9 cellular contexts compared by ENCODE assay signal in genomic region chr19:11479090-11479469, GRCh38. TPM values are rescaled to one million over a fixed set of nuclear protein-coding genes. Genes with fewer than 3 reads are reported as not detected.
DNase-seq lines count a peak whose midpoint lies in the region; ATAC-seq and TF ChIP-seq lines count a peak whose summit lies in the region.
"Had no signal": no experiment of that assay in that cellular context is flagged by ENCODE, and none has a peak within 500 bp of the region (broad histone marks: within the 10 kb centered on the region; RNA-seq: fewer than 3 reads in every experiment).

No MANE protein-coding gene starts in this region.

- peaks cover 32% of the 10 kb centered on the region for H3K27me3 Mint-ChIP-seq in central memory CD8-positive, alpha-beta T cell
- H3K27me3 Mint-ChIP-seq in neural progenitor cell (ENCODE audit: insufficient read depth, low read depth): peaks cover 26% of the 10 kb centered on the region

- no peaks in the 10 kb centered on the region for H3K36me3 ChIP-seq in neural progenitor cell

- no peak for ATAC-seq in central memory CD8-positive, alpha-beta T cell (replicated peaks; ENCODE audit: extremely low read depth, poor library complexity, severe bottlenecking)
- ATAC-seq in HG02642 (IDR thresholded peaks at IDR 0.05; ENCODE audit: poor library complexity, unreplicated experiment) (no peak), GM21737 (IDR thresholded peaks at IDR 0.05; ENCODE audit: unreplicated experiment) (no peak)

- peak overlapping the region; percentile 67 for H3K27ac Mint-ChIP-seq in central memory CD8-positive, alpha-beta T cell (ENCODE audit: low read depth)
- H3K27ac Mint-ChIP-seq in neural progenitor cell: no peak overlapping the region

- DNase-seq in DMS153 (lab: John Stamatoyannopoulos, UW) (peak; percentile 51), DMS153 treated with DMSO at 0.1 percent for 48 hours (lab: John Stamatoyannopoulos, UW; ENCODE audit: unreplicated experiment) (no peak), neural progenitor cell (ENCODE audit: low spot score) (no peak)
- no peak for DNase-seq in central memory CD8-positive, alpha-beta T cell (ENCODE audit: low spot score in 2 of 2)
- DNase-seq: central memory CD4-positive, alpha-beta T cell; NCI-H446 treated with DMSO at 0.1 percent for 48 hours had no signal

- no peaks in the 10 kb centered on the region for H3K9me3 ChIP-seq in neural progenitor cell (ENCODE audit: low read depth)

- H3K4me1 ChIP-seq in neural progenitor cell: peaks cover 3% of the 10 kb centered on the region

- H3K27me3 ChIP-seq in neural progenitor cell: peaks cover 55% of the 10 kb centered on the region

- no peak overlapping the region for H3K4me2 ChIP-seq in neural progenitor cell

- H3K9me3 Mint-ChIP-seq in central memory CD8-positive, alpha-beta T cell: no peaks in the 10 kb centered on the region
- peaks cover 3% of the 10 kb centered on the region for H3K9me3 Mint-ChIP-seq in neural progenitor cell

- H3F3A ChIP-seq in neural progenitor cell (ENCODE audit: low read depth): peaks cover 22% of the 10 kb centered on the region

- H3K4me3 Mint-ChIP-seq in central memory CD8-positive, alpha-beta T cell: peak overlapping the region; percentile 48
- peak overlapping the region; percentile 83 for H3K4me3 Mint-ChIP-seq in neural progenitor cell

- no peak overlapping the region for H2AFZ ChIP-seq in neural progenitor cell (replicated peaks)

- H3K9ac ChIP-seq in neural progenitor cell: no peak overlapping the region

- H3K4me3 ChIP-seq in neural progenitor cell: peak overlapping the region; percentile 27

- peaks cover 22% of the 10 kb centered on the region for H3K4me1 Mint-ChIP-seq in central memory CD8-positive, alpha-beta T cell
- H3K4me1 Mint-ChIP-seq in neural progenitor cell: peaks cover 16% of the 10 kb centered on the region

- H4K20me1 ChIP-seq in neural progenitor cell (ENCODE audit: low read depth): peaks cover 40% of the 10 kb centered on the region

- TF ChIP-seq CTCF in neural progenitor cell (IDR thresholded peaks at IDR 0.05): no peak

- H3K27ac ChIP-seq in neural progenitor cell: no peak overlapping the region
- H3K27ac ChIP-seq: 22Rv1 had no signal

- H3K36me3 Mint-ChIP-seq in central memory CD8-positive, alpha-beta T cell (ENCODE audit: insufficient read depth): peaks cover 15% of the 10 kb centered on the region
- H3K36me3 Mint-ChIP-seq in neural progenitor cell: peaks cover 5% of the 10 kb centered on the region

- no peaks in the 10 kb centered on the region for H3K79me2 ChIP-seq in neural progenitor cell (ENCODE audit: low read depth)

RNA-seq across cellular contexts. Expression of gene ELAVL3, which starts 1.8 kb away (rescaled TPM):
- total RNA-seq in neural progenitor cell (ENCODE audit: low replicate concordance): 0.15 TPM in 1 of 2 replicates, not detected in the other

RNA-seq across cellular contexts. Expression of gene ZNF653, which starts 26.6 kb away (rescaled TPM):
- total RNA-seq in neural progenitor cell (ENCODE audit: low replicate concordance): 3.4 and 15.8 TPM in 2 replicates

RNA-seq across cellular contexts. Expression of gene PRKCSH, which starts 43.6 kb away (rescaled TPM):
- 53.6 and 130 TPM in 2 replicates for total RNA-seq in neural progenitor cell (ENCODE audit: low replicate concordance)

RNA-seq across cellular contexts. Expression of gene ODAD3, which starts 44.2 kb away (rescaled TPM):
- total RNA-seq in neural progenitor cell (ENCODE audit: low replicate concordance): 0.47 and 1.5 TPM in 2 replicates

RNA-seq across cellular contexts. Expression of gene ECSIT, which starts 49.9 kb away (rescaled TPM):
- total RNA-seq in neural progenitor cell (ENCODE audit: low replicate concordance): 9.4 and 29.0 TPM in 2 replicates
